In genomic region chr9:109593612-109594011, GRCh38 we compare ENCODE assay signal across 25 cellular contexts.
"Had no signal": no experiment of that assay in that cellular context is flagged by ENCODE, and none has a peak within 500 bp of the region (broad histone marks: within the 10 kb centered on the region; RNA-seq: fewer than 3 reads in every experiment).

No MANE protein-coding gene starts in this region.

- H3K27ac ChIP-seq: brain microvascular endothelial cell, epithelial cell of prostate, esophagus squamous epithelium, WERI-Rb-1 had no signal

- H3K4me1 ChIP-seq: esophagus squamous epithelium had no signal

- ATAC-seq: activated CD4-positive, CD25-positive, alpha-beta regulatory T cell treated with anti-CD3 and anti-CD28 coated beads, Interleukin-2, amount 50 U/mL, for 24 hours; activated CD8-positive, alpha-beta T cell treated with anti-CD3 and anti-CD28 coated beads for 36 hours; activated T-cell treated with anti-CD3 and anti-CD28 coated beads, Interleukin-2, amount 50 U/mL, for 4 hours; activated T-helper 17 cell treated with anti-CD3 and anti-CD28 coated beads, Interleukin-2, amount 50 U/mL, for 72 hours; T-helper 17 cell had no signal

- H3K27me3 ChIP-seq: brain microvascular endothelial cell, esophagus squamous epithelium had no signal

- DNase-seq: activated B cell treated with CpG ODN at 0.5 μM for 24 hours; activated CD4-positive, alpha-beta T cell treated with anti-CD3 and anti-CD28 coated beads for 48 hours; activated CD4-positive, alpha-beta T cell treated with anti-CD3 and anti-CD28 coated beads, Interleukin-2, amount 50 U/mL, for 1 hour; activated CD4-positive, alpha-beta T cell treated with anti-CD3 and anti-CD28 coated beads, Interleukin-2, amount 50 U/mL, for 48 hours; activated CD8-positive, alpha-beta memory T cell treated with anti-CD3 and anti-CD28 coated beads for 24 hours; activated CD8-positive, alpha-beta T cell treated with anti-CD3 and anti-CD28 coated beads for 36 hours; activated effector memory CD4-positive, alpha-beta T cell treated with Interleukin-2 at 50 U/mL for 16 hours; activated gamma-delta T cell treated with Interleukin-2 at 50 U/mL for 16 hours; activated naive CD4-positive, alpha-beta T cell treated with anti-CD3 and anti-CD28 coated beads, Interleukin-2, amount 50 U/mL, for 16 hours; activated naive CD4-positive, alpha-beta T cell treated with Interleukin-2 at 50 U/mL for 16 hours; activated T-cell treated with anti-CD3 and anti-CD28 coated beads, Interleukin-2, amount 50 U/mL, for 4 hours; amniotic stem cell; anterior cingulate cortex; brain microvascular endothelial cell; cortex of kidney; effector CD8-positive, alpha-beta T cell; esophagus squamous epithelium; foreskin melanocyte; head of caudate nucleus; T-helper 17 cell; T1000; WERI-Rb-1 had no signal

- H3K4me3 ChIP-seq: esophagus squamous epithelium had no signal

- H3K36me3 ChIP-seq: brain microvascular endothelial cell, esophagus squamous epithelium, WERI-Rb-1 had no signal
